Comparison of ENCODE assay signal across 10 cellular contexts in genomic region chr18:63249781-63250180, GRCh38.
A peak's percentile ranks its signal among the peaks of the same experiment; 100 is the strongest.
DNase-seq lines count a peak whose midpoint lies in the region; ATAC-seq lines count a peak whose summit lies in the region.
"Had no signal": no experiment of that assay in that cellular context is flagged by ENCODE, and none has a peak within 500 bp of the region (broad histone marks: within the 10 kb centered on the region; RNA-seq: fewer than 3 reads in every experiment).

No MANE protein-coding gene starts in this region.

- H3K36me3 Mint-ChIP-seq in activated CD4-positive, alpha-beta T cell treated with anti-CD3 and anti-CD28 coated beads, Interleukin-2, amount 10 ng/mL, durations not matched to agents 7 days and 5 days (ENCODE audit: low read depth), result peaks cover 86% of the 10 kb centered on the region
- H3K36me3 Mint-ChIP-seq in T-helper 17 cell (ENCODE audit: low read depth), result peaks cover 10% of the 10 kb centered on the region
- peaks cover 77% of the 10 kb centered on the region for H3K36me3 Mint-ChIP-seq in stimulated activated naive CD8-positive, alpha-beta T cell treated with anti-CD3 and anti-CD28 coated beads, Interleukin-15, Interleukin-2, amounts not matched to agents 100 ng/mL and 50 ng/mL, for 24 hours (ENCODE audit: low read depth)

- ATAC-seq in T-helper 17 cell, result peak; percentile 60
- ATAC-seq in right cardiac atrium, result peak; percentile 34 to 77
- no peak for ATAC-seq in GM18867 (IDR thresholded peaks at IDR 0.05; ENCODE audit: unreplicated experiment)
- no peak for ATAC-seq in HG02938 (IDR thresholded peaks at IDR 0.05; ENCODE audit: unreplicated experiment)

- no peaks in the 10 kb centered on the region for H3K27me3 Mint-ChIP-seq in activated CD4-positive, alpha-beta T cell treated with anti-CD3 and anti-CD28 coated beads, Interleukin-2, amount 10 ng/mL, durations not matched to agents 7 days and 5 days
- H3K27me3 Mint-ChIP-seq in T-helper 17 cell, result no peaks in the 10 kb centered on the region
- no peaks in the 10 kb centered on the region for H3K27me3 Mint-ChIP-seq in stimulated activated naive CD8-positive, alpha-beta T cell treated with anti-CD3 and anti-CD28 coated beads, Interleukin-15, Interleukin-2, amounts not matched to agents 100 ng/mL and 50 ng/mL, for 24 hours

- no peak overlapping the region for H3K27ac ChIP-seq in right cardiac atrium (ENCODE audit: low read length)

- no peaks in the 10 kb centered on the region for H3K27me3 ChIP-seq in right cardiac atrium (ENCODE audit: control insufficient read depth, insufficient read depth)

- intact Hi-C loops in right cardiac atrium (cut with DNase I), result no loop called here

- H3K4me1 Mint-ChIP-seq in activated CD4-positive, alpha-beta T cell treated with anti-CD3 and anti-CD28 coated beads, Interleukin-2, amount 10 ng/mL, durations not matched to agents 7 days and 5 days, result peaks cover 72% of the 10 kb centered on the region
- H3K4me1 Mint-ChIP-seq in T-helper 17 cell, result peaks cover 46% of the 10 kb centered on the region
- H3K4me1 Mint-ChIP-seq in stimulated activated naive CD8-positive, alpha-beta T cell treated with anti-CD3 and anti-CD28 coated beads, Interleukin-15, Interleukin-2, amounts not matched to agents 100 ng/mL and 50 ng/mL, for 24 hours (ENCODE audit: low read depth), result peaks cover 60% of the 10 kb centered on the region

- H3K9me3 ChIP-seq in T-helper 17 cell (ENCODE audit: control insufficient read depth, low read length, poor library complexity, severe bottlenecking) (no peaks in the 10 kb centered on the region), right cardiac atrium (ENCODE audit: control insufficient read depth, low read length) (no peaks in the 10 kb centered on the region)

- peak; percentile 35 for DNase-seq in activated CD4-positive, alpha-beta T cell treated with anti-CD3 and anti-CD28 coated beads, Interleukin-2, amount 10 ng/mL, durations not matched to agents 7 days and 5 days
- DNase-seq in activated CD4-positive, alpha-beta T cell treated with anti-CD3 and anti-CD28 coated beads, Interleukin-2, amount 50 U/mL, for 4 hours, result no peak
- no peak for DNase-seq in T-helper 17 cell
- peak in 1 of 3 donors; percentile 61 for DNase-seq in right cardiac atrium
- no peak for DNase-seq in amniotic stem cell (lab: John Stamatoyannopoulos, UW)
- DNase-seq: MM.1S, NCI-H774 had no signal

- H3K4me1 ChIP-seq in right cardiac atrium (ENCODE audit: control insufficient read depth, insufficient read depth, low read length), result no peaks in the 10 kb centered on the region

- H3K4me3 Mint-ChIP-seq in activated CD4-positive, alpha-beta T cell treated with anti-CD3 and anti-CD28 coated beads, Interleukin-2, amount 10 ng/mL, durations not matched to agents 7 days and 5 days, result peak overlapping the region; percentile 10
- H3K4me3 Mint-ChIP-seq in T-helper 17 cell, result peak overlapping the region; percentile 39
- peak overlapping the region; percentile 14 for H3K4me3 Mint-ChIP-seq in stimulated activated naive CD8-positive, alpha-beta T cell treated with anti-CD3 and anti-CD28 coated beads, Interleukin-15, Interleukin-2, amounts not matched to agents 100 ng/mL and 50 ng/mL, for 24 hours

- peaks cover 14% of the 10 kb centered on the region for H3K9me3 Mint-ChIP-seq in activated CD4-positive, alpha-beta T cell treated with anti-CD3 and anti-CD28 coated beads, Interleukin-2, amount 10 ng/mL, durations not matched to agents 7 days and 5 days
- H3K9me3 Mint-ChIP-seq in stimulated activated naive CD8-positive, alpha-beta T cell treated with anti-CD3 and anti-CD28 coated beads, Interleukin-15, Interleukin-2, amounts not matched to agents 100 ng/mL and 50 ng/mL, for 24 hours, result peaks cover 18% of the 10 kb centered on the region

- H3K27ac Mint-ChIP-seq in activated CD4-positive, alpha-beta T cell treated with anti-CD3 and anti-CD28 coated beads, Interleukin-2, amount 10 ng/mL, durations not matched to agents 7 days and 5 days, result peak overlapping the region; percentile 63
- H3K27ac Mint-ChIP-seq in T-helper 17 cell, result peak overlapping the region; percentile 16
- peak overlapping the region; percentile 13 for H3K27ac Mint-ChIP-seq in stimulated activated naive CD8-positive, alpha-beta T cell treated with anti-CD3 and anti-CD28 coated beads, Interleukin-15, Interleukin-2, amounts not matched to agents 100 ng/mL and 50 ng/mL, for 24 hours

- CTCF ChIA-PET in activated CD4-positive, alpha-beta T cell treated with anti-CD3 and anti-CD28 coated beads, Interleukin-2, amount 10 ng/mL, durations not matched to agents 7 days and 5 days (lab: Charles Lee), result interaction anchor here (1.0 kb wide), 1 partner anchor 37 kb away, joined by 3 read pairs; no protein-coding TSS in a partner anchor

- 65% methylated on average over 7 of the region's 7 CpGs for WGBS in right cardiac atrium

- no peak overlapping the region for H3K4me3 ChIP-seq in right cardiac atrium (ENCODE audit: low read length)

- POLR2A ChIA-PET in activated CD4-positive, alpha-beta T cell treated with anti-CD3 and anti-CD28 coated beads, Interleukin-2, amount 10 ng/mL, durations not matched to agents 7 days and 5 days (lab: Charles Lee), result no interaction called here

Comparison
In these comparisons a context has a peak if more than half of its experiments do, and no peak if none do; other contexts are left out.
1. H3K27ac Mint-ChIP-seq: peak in every context shown above with its lines; median percentile 63 in activated CD4-positive, alpha-beta T cell treated with anti-CD3 and anti-CD28 coated beads, Interleukin-2, amount 10 ng/mL, durations not matched to agents 7 days and 5 days; 16 in T-helper 17 cell; 13 in stimulated activated naive CD8-positive, alpha-beta T cell treated with anti-CD3 and anti-CD28 coated beads, Interleukin-15, Interleukin-2, amounts not matched to agents 100 ng/mL and 50 ng/mL, for 24 hours.
2. ATAC-seq: peak in T-helper 17 cell (single experiment) and right cardiac atrium (2 of 2); none in GM18867 (single experiment) and HG02938 (single experiment).
3. Peak in every context shown above with its lines, with median percentiles within 50 percentile points of each other: H3K4me3 Mint-ChIP-seq.